Comparison of ENCODE assay signal across 14 cellular contexts in genomic region chr14:75824328-75824727, GRCh38.
DNase-seq lines count a peak whose midpoint lies in the region; ATAC-seq and TF ChIP-seq lines count a peak whose summit lies in the region.
"Had no signal": no experiment of that assay in that cellular context is flagged by ENCODE, and none has a peak within 500 bp of the region (broad histone marks: within the 10 kb centered on the region; RNA-seq: fewer than 3 reads in every experiment).

No MANE protein-coding gene starts in this region.

- H3K27me3 ChIP-seq in heart right ventricle, result no peaks in the 10 kb centered on the region
- no peaks in the 10 kb centered on the region for H3K27me3 ChIP-seq in left lung

- H3K27ac Mint-ChIP-seq in T-helper 17 cell (peak overlapping the region; percentile 4), type B pancreatic cell (peak overlapping the region; percentile 40)
- H3K27ac Mint-ChIP-seq: CD8-positive, alpha-beta T cell had no signal

- H3K27ac ChIP-seq in heart right ventricle (peak overlapping the region in 6 of 10 donors; percentile 65 to 88 (median 76)), left lung (peak overlapping the region; percentile 57 to 89)

- H3K9me3 ChIP-seq in heart right ventricle (no peaks in the 10 kb centered on the region), T-helper 17 cell (ENCODE audit: control insufficient read depth, low read length, poor library complexity, severe bottlenecking) (no peaks in the 10 kb centered on the region), left lung (no peaks in the 10 kb centered on the region)

- ATAC-seq in heart right ventricle (no peak), T-helper 17 cell (no peak), left lung (no peak), HG03469 (IDR thresholded peaks at IDR 0.05; ENCODE audit: unreplicated experiment) (no peak)
- ATAC-seq: CD8-positive, alpha-beta T cell had no signal

- H3K36me3 ChIP-seq in heart right ventricle, result peaks cover 0 to 24% (median 0%) of the 10 kb centered on the region in 9 donors
- H3K36me3 ChIP-seq in left lung, result peaks cover 0 to 4% of the 10 kb centered on the region in 2 donors

- 81 to 84% methylated on average over 3 of the region's 3 CpGs for WGBS in heart right ventricle, 2 donors

- TF ChIP-seq CTCF in heart right ventricle (IDR thresholded peaks at IDR 0.05) (no peak), left lung (IDR thresholded peaks at IDR 0.05) (no peak), type B pancreatic cell (conservative IDR thresholded peaks at IDR 0.05) (no peak)

- no peak overlapping the region for H3K4me3 ChIP-seq in heart right ventricle
- no peak overlapping the region for H3K4me3 ChIP-seq in left lung

- no peaks in the 10 kb centered on the region for H3K9me3 Mint-ChIP-seq in type B pancreatic cell
- H3K9me3 Mint-ChIP-seq: CD8-positive, alpha-beta T cell; nephron progenitor cell had no signal

- H3K4me1 ChIP-seq in heart right ventricle, result peaks cover 2 to 65% (median 37%) of the 10 kb centered on the region in 9 donors
- H3K4me1 ChIP-seq in left lung, result peaks cover 39 to 56% of the 10 kb centered on the region in 2 donors

- H3K4me1 Mint-ChIP-seq in T-helper 17 cell, result peaks cover 2% of the 10 kb centered on the region
- H3K4me1 Mint-ChIP-seq in type B pancreatic cell (ENCODE audit: unreplicated experiment), result peaks cover 52% of the 10 kb centered on the region

- intact Hi-C loops in heart right ventricle (cut with DNase I) (no loop called here), cardiac septum (cut with DNase I) (loop anchor here (5.0 to 10.0 kb wide), 2 partner anchors 43 to 160 kb away; partner anchors contain the start of genes IFT43 and TGFB3), left lung (cut with DNase I) (no loop called here)

- H3K36me3 Mint-ChIP-seq in T-helper 17 cell (ENCODE audit: low read depth), result peaks cover 7% of the 10 kb centered on the region
- peaks cover 38% of the 10 kb centered on the region for H3K36me3 Mint-ChIP-seq in type B pancreatic cell

- H3K4me3 Mint-ChIP-seq in T-helper 17 cell (no peak overlapping the region), type B pancreatic cell (peak overlapping the region; percentile 26)
- H3K4me3 Mint-ChIP-seq: CD8-positive, alpha-beta T cell; nephron progenitor cell had no signal

- no peak for DNase-seq in heart right ventricle
- no peak for DNase-seq in cardiac septum (ENCODE audit: low spot score)
- DNase-seq in T-helper 17 cell, result no peak
- no peak for DNase-seq in left lung
- no peak for DNase-seq in type B pancreatic cell (ENCODE audit: extremely low spot score, unreplicated experiment)
- DNase-seq in Ammon's horn (ENCODE audit: low spot score), result no peak
- no peak for DNase-seq in SW 1271 (lab: John Stamatoyannopoulos, UW)
- DNase-seq: activated effector memory CD4-positive, alpha-beta T cell treated with Interleukin-2 at 50 U/mL for 16 hours; CD8-positive, alpha-beta T cell; mammary epithelial cell; NCI-H187; nephron progenitor cell; OCI-M1 had no signal

- no peaks in the 10 kb centered on the region for H3K27me3 Mint-ChIP-seq in T-helper 17 cell
- H3K27me3 Mint-ChIP-seq in type B pancreatic cell, result no peaks in the 10 kb centered on the region
